In the genomic region with DNA sequence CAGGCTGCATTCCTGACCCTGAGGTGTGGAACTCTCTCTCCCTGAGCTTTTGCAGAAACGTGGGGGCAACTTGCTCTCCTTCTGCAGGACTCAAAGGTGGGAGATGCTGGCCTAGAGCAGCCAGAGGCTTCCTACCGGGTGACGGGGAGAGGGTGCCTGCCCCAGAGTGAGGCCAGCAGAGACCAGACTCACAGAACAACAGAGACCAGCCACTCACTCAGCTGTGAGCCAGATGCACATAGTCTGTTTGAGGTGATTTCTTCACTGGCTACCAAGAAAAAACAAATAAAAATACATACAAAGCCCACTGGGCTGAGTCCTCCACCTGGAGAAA, we compare ENCODE assay signal across 1 cellular context.
TF ChIP-seq lines count a peak whose summit lies in the region.

No MANE protein-coding gene starts in this region.

TF ChIP-seq in SK-N-SH treated with all-trans-retinoic acid at 6 μM for 48 hours, 23 proteins besides CTCF, POLR2A, EP300 and RAD21 (continued from another document):
- TF ChIP-seq TSHZ2 (CRISPR knock-in tag; IDR thresholded peaks at IDR 0.05) (no peak), PPARA (CRISPR knock-in tag; IDR thresholded peaks at IDR 0.05; ENCODE audit: borderline replicate concordance) (no peak), TCF4 (CRISPR knock-in tag; IDR thresholded peaks at IDR 0.05; ENCODE audit: borderline replicate concordance) (no peak), ISL1 (CRISPR knock-in tag; IDR thresholded peaks at IDR 0.05) (no peak), CREB5 (CRISPR knock-in tag; IDR thresholded peaks at IDR 0.05; ENCODE audit: low read depth) (no peak), ARNTL (CRISPR knock-in tag; IDR thresholded peaks at IDR 0.05; ENCODE audit: borderline replicate concordance, low read depth) (no peak), ZFP3 (CRISPR knock-in tag; IDR thresholded peaks at IDR 0.05) (no peak), BACH2 (CRISPR knock-in tag; IDR thresholded peaks at IDR 0.05; ENCODE audit: borderline replicate concordance) (no peak), RARB (CRISPR knock-in tag; IDR thresholded peaks at IDR 0.05) (no peak)
TF ChIP-seq in SK-N-SH treated with all-trans-retinoic acid at 6 μM for 48 hours: peak in this region for 0.
